21 cellular contexts compared by ENCODE assay signal in genomic region chr14:61358812-61359211, GRCh38. TPM values are rescaled to one million over a fixed set of nuclear protein-coding genes. Genes with fewer than 3 reads are reported as not detected.
DNase-seq lines count a peak whose midpoint lies in the region; ATAC-seq and TF ChIP-seq lines count a peak whose summit lies in the region.
"Had no signal": no experiment of that assay in that cellular context is flagged by ENCODE, and none has a peak within 500 bp of the region (broad histone marks: within the 10 kb centered on the region; RNA-seq: fewer than 3 reads in every experiment).

No MANE protein-coding gene starts in this region.

- no peak overlapping the region for H3K9ac ChIP-seq in BLaER1 treated with 17β-estradiol and CSF1 and Interleukin-3, amounts not matched to agents 10 nM and 100 nM

- no peak for TF ChIP-seq CTCF in CD8-positive, alpha-beta T cell (IDR thresholded peaks at IDR 0.05)

- H3K4me1 Mint-ChIP-seq in CD8-positive, alpha-beta T cell (ENCODE audit: low read depth) = peaks cover 74% of the 10 kb centered on the region
- H3K4me1 Mint-ChIP-seq in activated T-helper 17 cell treated with anti-CD3 and anti-CD28 coated beads, Interleukin-2, amount 50 U/mL, for 72 hours = peaks cover 52% of the 10 kb centered on the region
- H3K4me1 Mint-ChIP-seq: B cell had no signal

- peaks cover 9 to 23% (median 18%) of the 10 kb centered on the region in 10 experiments for H3K4me1 ChIP-seq in BLaER1 treated with 17β-estradiol and CSF1 and Interleukin-3, amounts not matched to agents 10 nM and 100 nM
- peaks cover 96% of the 10 kb centered on the region for H3K4me1 ChIP-seq in CD8-positive, alpha-beta T cell (ENCODE audit: insufficient read depth, low read length)
- H3K4me1 ChIP-seq: ascending aorta, SJCRH30 had no signal

- peaks cover 0 to 23% (median 4%) of the 10 kb centered on the region in 11 experiments; a peak in 6 of 22 replicates for H3K9me3 ChIP-seq in BLaER1 treated with 17β-estradiol and CSF1 and Interleukin-3, amounts not matched to agents 10 nM and 100 nM (replicated peaks in 1 of 11)
- H3K9me3 ChIP-seq in CD8-positive, alpha-beta T cell (ENCODE audit: low read length) = no peaks in the 10 kb centered on the region
- H3K9me3 ChIP-seq: ascending aorta, gastrocnemius medialis, ovary, SJCRH30, suprapubic skin had no signal

- in situ Hi-C loops in ACHN (cut with HindIII; ENCODE audit: low pct_ligation_motif_present, low pct_unique_long_range_greater_than_20kb, low sequenced_read_pairs) = no loop called here

- peak overlapping the region; percentile 84 for H3K27ac Mint-ChIP-seq in CD8-positive, alpha-beta T cell
- H3K27ac Mint-ChIP-seq in activated T-helper 17 cell treated with anti-CD3 and anti-CD28 coated beads, Interleukin-2, amount 50 U/mL, for 72 hours = peak overlapping the region; percentile 92
- H3K27ac Mint-ChIP-seq: B cell, H9 had no signal

- ATAC-seq in CD8-positive, alpha-beta T cell = no peak
- ATAC-seq in activated T-helper 17 cell treated with anti-CD3 and anti-CD28 coated beads, Interleukin-2, amount 50 U/mL, for 72 hours (replicated peaks) = peak; percentile 30
- ATAC-seq in GM18867 (IDR thresholded peaks at IDR 0.05; ENCODE audit: unreplicated experiment) = no peak
- ATAC-seq: gastrocnemius medialis, left ventricle myocardium superior had no signal

- POLR2A ChIA-PET in CD8-positive, alpha-beta T cell (lab: Charles Lee) = interaction anchor here (1.7 to 2.3 kb wide), 2 partner anchors 22 to 25 kb away, joined by 6 to 7 read pairs; no protein-coding TSS in a partner anchor

- peak overlapping the region in 7 of 11 experiments; percentile 3 to 32 (median 11); a peak in 6 of 22 replicates for H3K4me2 ChIP-seq in BLaER1 treated with 17β-estradiol and CSF1 and Interleukin-3, amounts not matched to agents 10 nM and 100 nM
- H3K4me2 ChIP-seq: PC-9 had no signal

- no peak overlapping the region for H3K4me3 ChIP-seq in BLaER1 treated with 17β-estradiol and CSF1 and Interleukin-3, amounts not matched to agents 10 nM and 100 nM
- H3K4me3 ChIP-seq in CD8-positive, alpha-beta T cell (ENCODE audit: low read depth, low read length) = no peak overlapping the region
- H3K4me3 ChIP-seq: ascending aorta, gastrocnemius medialis, ovary, PC-9, SJCRH30, suprapubic skin had no signal

- peaks cover 59% of the 10 kb centered on the region for H3K36me3 Mint-ChIP-seq in CD8-positive, alpha-beta T cell
- H3K36me3 Mint-ChIP-seq in activated T-helper 17 cell treated with anti-CD3 and anti-CD28 coated beads, Interleukin-2, amount 50 U/mL, for 72 hours (ENCODE audit: low read depth) = peaks cover 72% of the 10 kb centered on the region

- H3K36me3 ChIP-seq in BLaER1 treated with 17β-estradiol and CSF1 and Interleukin-3, amounts not matched to agents 10 nM and 100 nM = peaks cover 0 to 25% (median 0%) of the 10 kb centered on the region in 11 experiments; a peak in 6 of 22 replicates
- H3K36me3 ChIP-seq in CD8-positive, alpha-beta T cell (ENCODE audit: insufficient read depth, low read length) = no peaks in the 10 kb centered on the region
- H3K36me3 ChIP-seq: ascending aorta, gastrocnemius medialis, ovary, SJCRH30, suprapubic skin had no signal

- CTCF ChIA-PET in CD8-positive, alpha-beta T cell (lab: Charles Lee) = interaction anchor here (2.1 kb wide), 1 partner anchor 10 kb away, joined by 5 read pairs; no protein-coding TSS in a partner anchor

- intact Hi-C loops in CD8-positive, alpha-beta T cell (cut with DNase I, micrococcal nuclease) = loop anchor here in 1 of 2 experiments (1.0 kb wide), 1 partner anchor 9 kb away; no protein-coding TSS in a partner anchor

- no peak for DNase-seq in CD8-positive, alpha-beta T cell
- DNase-seq in myocyte (ENCODE audit: low read depth) (peak; percentile 28), ACHN (no peak), cortex of kidney (lab: John Stamatoyannopoulos, UW) (no peak)
- DNase-seq: activated CD4-positive, alpha-beta T cell treated with anti-CD3 and anti-CD28 coated beads for 1 hour; DMS79 treated with DMSO at 0.1 percent for 48 hours; gastrocnemius medialis; H9; KBM-7; left ventricle myocardium superior; NCI-H1105; NCI-H82; ovary; PC-9; SJCRH30 had no signal

- peak overlapping the region; percentile 60 for H3K4me3 Mint-ChIP-seq in CD8-positive, alpha-beta T cell
- peak overlapping the region; percentile 92 for H3K4me3 Mint-ChIP-seq in activated T-helper 17 cell treated with anti-CD3 and anti-CD28 coated beads, Interleukin-2, amount 50 U/mL, for 72 hours
- H3K4me3 Mint-ChIP-seq: B cell, H9 had no signal

- no peak overlapping the region for H3K27ac ChIP-seq in BLaER1 treated with 17β-estradiol and CSF1 and Interleukin-3, amounts not matched to agents 10 nM and 100 nM
- no peak overlapping the region for H3K27ac ChIP-seq in CD8-positive, alpha-beta T cell (ENCODE audit: low read depth, low read length)
- H3K27ac ChIP-seq: ascending aorta, ovary, PC-9, SJCRH30, suprapubic skin had no signal

- H3K27me3 Mint-ChIP-seq in CD8-positive, alpha-beta T cell (ENCODE audit: low read depth) = no peaks in the 10 kb centered on the region
- no peaks in the 10 kb centered on the region for H3K27me3 Mint-ChIP-seq in activated T-helper 17 cell treated with anti-CD3 and anti-CD28 coated beads, Interleukin-2, amount 50 U/mL, for 72 hours

- H3K9me3 Mint-ChIP-seq in CD8-positive, alpha-beta T cell = no peaks in the 10 kb centered on the region
- H3K9me3 Mint-ChIP-seq in activated T-helper 17 cell treated with anti-CD3 and anti-CD28 coated beads, Interleukin-2, amount 50 U/mL, for 72 hours = no peaks in the 10 kb centered on the region
- H3K9me3 Mint-ChIP-seq: H9 had no signal

- no peaks in the 10 kb centered on the region for H3K27me3 ChIP-seq in BLaER1 treated with 17β-estradiol and CSF1 and Interleukin-3, amounts not matched to agents 10 nM and 100 nM
- H3K27me3 ChIP-seq in CD8-positive, alpha-beta T cell (ENCODE audit: insufficient read depth, low read length) = no peaks in the 10 kb centered on the region
- H3K27me3 ChIP-seq: ascending aorta, gastrocnemius medialis, ovary, SJCRH30, suprapubic skin had no signal

- H4K20me1 ChIP-seq in BLaER1 treated with 17β-estradiol and CSF1 and Interleukin-3, amounts not matched to agents 10 nM and 100 nM = 0 out of 22 replicates have a peak, but pooled peaks cover 0 to 4% (median 0%) of the 10 kb centered on the region in 11 experiments

RNA-seq across cellular contexts. Expression of gene PRKCH, which starts 37.4 kb away (rescaled TPM):
- total RNA-seq in CD8-positive, alpha-beta T cell = 100 to 1,000 TPM; 429 to 433 TPM
- 100 to 1,000 TPM; 127 to 148 TPM for total RNA-seq in activated T-helper 17 cell treated with anti-CD3 and anti-CD28 coated beads, Interleukin-2, amount 50 U/mL, for 72 hours
- 8.1 and 17.2 TPM in 2 replicates for total RNA-seq in myocyte
- polyA plus RNA-seq in myocyte (2012) = 2.1 TPM
